ENCODE assay signal across 7 cellular contexts in the genomic region with DNA sequence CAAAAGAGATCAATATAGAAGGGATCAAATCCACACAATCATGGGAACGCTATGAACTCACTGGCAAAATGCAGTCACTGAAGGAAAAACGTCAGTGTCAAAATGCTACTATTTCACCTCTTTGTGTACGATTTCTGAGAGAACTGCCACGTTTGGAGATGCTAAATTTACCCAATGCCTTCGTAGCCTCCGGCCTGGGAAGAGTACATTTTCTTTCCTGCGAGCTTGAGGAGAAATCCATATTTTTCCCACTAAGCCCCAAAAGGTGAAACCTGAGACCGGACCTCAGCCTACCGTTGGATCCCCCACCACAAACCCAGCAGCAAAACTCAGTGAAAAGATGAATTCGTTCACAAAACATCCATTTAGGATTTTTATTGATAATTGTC.
DNase-seq lines count a peak whose midpoint lies in the region; ATAC-seq and TF ChIP-seq lines count a peak whose summit lies in the region.

No MANE protein-coding gene starts in this region.

- H3K36me3 ChIP-seq in H7 (replicated peaks; ENCODE audit: control insufficient read depth, insufficient read depth, low read length) (no peaks in the 10 kb centered on the region), SJSA1 (no peaks in the 10 kb centered on the region), fibroblast of lung (ENCODE audit: control insufficient read depth, insufficient read depth, low read length) (no peaks in the 10 kb centered on the region), skeletal muscle satellite cell (ENCODE audit: insufficient read depth, low read length) (no peaks in the 10 kb centered on the region)

- no peak overlapping the region for H2AFZ ChIP-seq in fibroblast of lung (ENCODE audit: low read length)

- no peaks in the 10 kb centered on the region for H3K27me3 ChIP-seq in H7 (ENCODE audit: control insufficient read depth, insufficient read depth, low read length)
- H3K27me3 ChIP-seq in SJSA1 (replicated peaks): peaks cover 16% of the 10 kb centered on the region; the same call in 1 of the 2 replicates
- H3K27me3 ChIP-seq in fibroblast of lung (ENCODE audit: control insufficient read depth, insufficient read depth, low read length): no peaks in the 10 kb centered on the region
- peaks cover 29% of the 10 kb centered on the region for H3K27me3 ChIP-seq in skeletal muscle satellite cell (ENCODE audit: control insufficient read depth, insufficient read depth, low read length)

- H3K9me3 ChIP-seq in SJSA1 (replicated peaks) (no peaks in the 10 kb centered on the region), fibroblast of lung (ENCODE audit: control insufficient read depth, insufficient read depth, low read depth, low read length) (no peaks in the 10 kb centered on the region), skeletal muscle satellite cell (replicated peaks; ENCODE audit: low read length) (no peaks in the 10 kb centered on the region)

- DNase-seq in H7: no peak
- DNase-seq in SJSA1 (ENCODE audit: low read depth in 1 of 2, low spot score in 2 of 2): peak in 1 of 2 experiments; percentile 14
- DNase-seq in fibroblast of lung (ENCODE audit: low read depth in 2 of 2): no peak
- no peak for DNase-seq in NCI-H1694 (lab: John Stamatoyannopoulos, UW)
- DNase-seq in GDM1 (lab: John Stamatoyannopoulos, UW): no peak

- H3K9ac ChIP-seq in fibroblast of lung (ENCODE audit: insufficient read depth, low read length) (no peak overlapping the region), skeletal muscle satellite cell (ENCODE audit: low read depth, low read length) (no peak overlapping the region)

- H3K27ac ChIP-seq in SJSA1 (no peak overlapping the region), fibroblast of lung (ENCODE audit: insufficient read depth, low read length) (no peak overlapping the region)

- no peaks in the 10 kb centered on the region for H3K4me1 ChIP-seq in SJSA1 (replicated peaks)
- H3K4me1 ChIP-seq in fibroblast of lung (ENCODE audit: control insufficient read depth, extremely low read depth, insufficient read depth, low read length): no peaks in the 10 kb centered on the region
- H3K4me1 ChIP-seq in skeletal muscle satellite cell (ENCODE audit: control insufficient read depth, insufficient read depth, low read length): peaks cover 11% of the 10 kb centered on the region

- peak overlapping the region; percentile 36 for H3K4me3 ChIP-seq in H7 (ENCODE audit: insufficient read depth, low read depth, low read length)
- peak overlapping the region; percentile 37 for H3K4me3 ChIP-seq in SJSA1
- peak overlapping the region in 3 of 4 experiments; percentile 2 to 94 (median 59) for H3K4me3 ChIP-seq in fibroblast of lung (replicated peaks in 1 of 4; ENCODE audit: control extremely low read depth in 1 of 4, insufficient read depth in 1 of 4, low read depth in 3 of 4, low read length in 4 of 4)
- peak overlapping the region; percentile 50 for H3K4me3 ChIP-seq in skeletal muscle satellite cell (ENCODE audit: low read length)

- no peak overlapping the region for H3K4me2 ChIP-seq in fibroblast of lung (ENCODE audit: extremely low read depth, insufficient read depth, low read length)
- peak overlapping the region; percentile 66 for H3K4me2 ChIP-seq in skeletal muscle satellite cell (ENCODE audit: low read length)

- TF ChIP-seq CTCF in fibroblast of lung (conservative IDR thresholded peaks at IDR 0.05 in 1 of 2, IDR thresholded peaks at IDR 0.05 in 1 of 2; ENCODE audit: low read depth in 1 of 2, low read length in 2 of 2): no peak

- H4K20me1 ChIP-seq in fibroblast of lung (ENCODE audit: control insufficient read depth, extremely low read depth, insufficient read depth, low read length): no peaks in the 10 kb centered on the region

- ATAC-seq in HG02885 (IDR thresholded peaks at IDR 0.05; ENCODE audit: poor library complexity, unreplicated experiment): no peak

- H3K79me2 ChIP-seq in fibroblast of lung (ENCODE audit: control insufficient read depth, insufficient read depth, low read length): no peaks in the 10 kb centered on the region
